ENCODE assay signal across 20 cellular contexts in the genomic region with DNA sequence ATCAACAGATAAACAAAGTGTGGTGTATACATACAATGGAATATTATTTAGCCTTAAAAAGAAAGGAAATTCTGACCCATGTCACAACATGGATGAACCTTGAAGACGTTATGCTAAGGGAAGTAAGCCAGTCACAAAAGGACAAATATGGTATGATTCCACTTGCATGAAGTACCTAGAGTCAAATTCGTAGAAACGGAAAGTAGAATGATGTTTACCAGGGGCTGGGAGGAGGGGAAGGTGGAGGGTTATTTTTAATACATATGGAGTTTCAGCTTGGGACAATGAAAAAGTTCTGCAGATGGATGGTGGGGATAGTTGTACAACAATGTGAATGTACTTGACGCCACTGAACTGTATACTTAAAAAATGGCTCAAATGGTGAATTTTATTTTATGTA. TPM values are rescaled to one million over a fixed set of nuclear protein-coding genes. Genes with fewer than 3 reads are reported as not detected.
A peak's percentile ranks its signal among the peaks of the same experiment; 100 is the strongest.
DNase-seq lines count a peak whose midpoint lies in the region; ATAC-seq, FAIRE-seq and TF ChIP-seq lines count a peak whose summit lies in the region.
"Had no signal": no experiment of that assay in that cellular context is flagged by ENCODE, and none has a peak within 500 bp of the region (broad histone marks: within the 10 kb centered on the region; RNA-seq: fewer than 3 reads in every experiment).

No MANE protein-coding gene starts in this region.

- H3K9me3 Mint-ChIP-seq in nephron, result peaks cover 6% of the 10 kb centered on the region
- peaks cover 4% of the 10 kb centered on the region for H3K9me3 Mint-ChIP-seq in osteocyte (ENCODE audit: unreplicated experiment)

- peaks cover 9 to 28% of the 10 kb centered on the region in 2 experiments for H3K4me1 ChIP-seq in K562 (replicated peaks in 1 of 2; ENCODE audit: control insufficient read depth in 2 of 2, insufficient read depth in 2 of 2, low read length in 2 of 2)
- peaks cover 19 to 48% (median 46%) of the 10 kb centered on the region in 4 donors for H3K4me1 ChIP-seq in esophagus muscularis mucosa
- H3K4me1 ChIP-seq in skeletal muscle tissue (ENCODE audit: control insufficient read depth in 3 of 3, insufficient read depth in 3 of 3, low read length in 3 of 3), result peaks cover 17 to 39% (median 31%) of the 10 kb centered on the region in 3 donors
- H3K4me1 ChIP-seq in smooth muscle cell (ENCODE audit: low read depth), result peaks cover 8% of the 10 kb centered on the region
- H3K4me1 ChIP-seq: A549, BE2C had no signal

- H3K9me3 ChIP-seq in K562 (replicated peaks; ENCODE audit: control insufficient read depth, insufficient read depth, low read depth, low read length) (peaks cover 4% of the 10 kb centered on the region), esophagus muscularis mucosa (peaks cover 0 to 13% (median 4%) of the 10 kb centered on the region in 4 donors), skeletal muscle tissue (ENCODE audit: control insufficient read depth in 3 of 3, low read length in 3 of 3) (no peaks in the 10 kb centered on the region), smooth muscle cell (replicated peaks; ENCODE audit: low read depth) (no peaks in the 10 kb centered on the region)

- H3K9ac ChIP-seq in K562 (ENCODE audit: insufficient read depth in 1 of 2, low read depth in 2 of 2, low read length in 2 of 2) (no peak overlapping the region), skeletal muscle tissue (ENCODE audit: low read depth in 1 of 3, low read length in 3 of 3) (no peak overlapping the region), smooth muscle cell (ENCODE audit: low read depth) (no peak overlapping the region)
- H3K9ac ChIP-seq: GM23248 had no signal

- H3K27ac Mint-ChIP-seq in nephron, result peak overlapping the region in 2 of 3 experiments; percentile 18 to 90
- H3K27ac Mint-ChIP-seq in osteocyte (ENCODE audit: unreplicated experiment), result no peak overlapping the region

- TF ChIP-seq CTCF in K562 (IDR thresholded peaks at IDR 0.05 in 2 of 3, conservative IDR thresholded peaks at IDR 0.05 in 1 of 3; ENCODE audit: insufficient read depth in 2 of 3, low read depth in 1 of 3, low read length in 3 of 3) (no peak), esophagus muscularis mucosa (IDR thresholded peaks at IDR 0.05) (no peak), nephron (IDR thresholded peaks at IDR 0.05; ENCODE audit: unreplicated experiment in 3 of 3) (no peak), smooth muscle cell (IDR thresholded peaks at IDR 0.05; ENCODE audit: borderline replicate concordance, insufficient read depth, poor library complexity, severe bottlenecking) (no peak), osteocyte (IDR thresholded peaks at IDR 0.05) (no peak)

- POLR2A ChIA-PET in K562 (lab: Yijun Ruan, JAX), result interaction anchor here (1.1 kb wide), 1 partner anchor 9 kb away, joined by 3 read pairs; no protein-coding TSS in a partner anchor

- H3K9me1 ChIP-seq in K562 (ENCODE audit: control insufficient read depth, insufficient read depth, low read length), result no peaks in the 10 kb centered on the region

- H3K27ac ChIP-seq in K562 (ENCODE audit: extremely low read depth, low read depth, low read length), result no peak overlapping the region
- peak overlapping the region; percentile 94 to 99 (median 96) for H3K27ac ChIP-seq in esophagus muscularis mucosa (replicated peaks in 1 of 4)
- peak overlapping the region; percentile 99 for H3K27ac ChIP-seq in skeletal muscle tissue (ENCODE audit: low read depth, low read length)
- H3K27ac ChIP-seq in smooth muscle cell (ENCODE audit: low read depth), result no peak overlapping the region
- H3K27ac ChIP-seq: A549, C4-2B, GM23248 had no signal

- no TSS peak for BruUV-seq in K562 (replicated peaks; lab: Mats Ljungman, UMichigan)

- ATAC-seq in K562, result no peak
- ATAC-seq: HCT116 had no signal

- H3K4me1 Mint-ChIP-seq in nephron (peaks cover 42% of the 10 kb centered on the region), osteocyte (ENCODE audit: unreplicated experiment) (peaks cover 3% of the 10 kb centered on the region)

- TF ChIP-seq EP300 in K562 (IDR thresholded peaks at IDR 0.05; ENCODE audit: low read length) (no peak), esophagus muscularis mucosa (IDR thresholded peaks at IDR 0.05) (no peak)

- H3F3A ChIP-seq in smooth muscle cell (ENCODE audit: low read depth), result no peaks in the 10 kb centered on the region

- 61% methylated on average over 4 of the region's 4 CpGs for WGBS in K562 (ENCODE audit: insufficient coverage, low coverage, missing lambda C conversion rate)
- 44% methylated on average over 4 of the region's 4 CpGs for WGBS in esophagus muscularis mucosa
- 86% methylated on average over 4 of the region's 4 CpGs for WGBS in smooth muscle cell (ENCODE audit: low lambda C conversion rate)

- no peak for TF ChIP-seq RAD21 in K562 (CRISPR knock-in tag; conservative IDR thresholded peaks at IDR 0.05 in 1 of 2, IDR thresholded peaks at IDR 0.05 in 1 of 2)

- DNase-seq in K562 (ENCODE audit: extremely low read depth in 1 of 4, low spot score in 3 of 4) (no peak), esophagus muscularis mucosa (ENCODE audit: extremely low spot score) (no peak), NCI-H774 (lab: John Stamatoyannopoulos, UW) (no peak), smooth muscle cell (lab: John Stamatoyannopoulos, UW; ENCODE audit: unreplicated experiment) (no peak), SK-N-DZ (ENCODE audit: low spot score) (no peak), osteocyte (ENCODE audit: extremely low spot score, unreplicated experiment) (no peak)
- DNase-seq: BE2C; CD4-positive, alpha-beta memory T cell; DMS79 treated with DMSO at 0.1 percent for 48 hours; EL; GM23248 had no signal

- no peaks in the 10 kb centered on the region for H3K79me2 ChIP-seq in K562 (ENCODE audit: control insufficient read depth, insufficient read depth, low read length)
- no peaks in the 10 kb centered on the region for H3K79me2 ChIP-seq in smooth muscle cell (ENCODE audit: low read depth)

- H3K36me3 ChIP-seq in K562 (ENCODE audit: control insufficient read depth, insufficient read depth, low read length) (no peaks in the 10 kb centered on the region), esophagus muscularis mucosa (peaks cover 0 to 10% (median 3%) of the 10 kb centered on the region in 4 donors), skeletal muscle tissue (ENCODE audit: control insufficient read depth in 3 of 3, insufficient read depth in 3 of 3, low read length in 3 of 3) (peaks cover 0 to 11% (median 10%) of the 10 kb centered on the region in 3 donors), smooth muscle cell (ENCODE audit: low read depth) (no peaks in the 10 kb centered on the region)
- H3K36me3 ChIP-seq: BE2C had no signal

- intact Hi-C loops in K562 (cut with micrococcal nuclease), result no loop called here
- intact Hi-C loops in esophagus muscularis mucosa (cut with DNase I), result no loop called here

- H3K4me3 Mint-ChIP-seq in nephron, result no peak overlapping the region
- no peak overlapping the region for H3K4me3 Mint-ChIP-seq in osteocyte (ENCODE audit: unreplicated experiment)
- H3K4me3 Mint-ChIP-seq: CD4-positive, alpha-beta memory T cell had no signal

- H2AFZ ChIP-seq in K562 (ENCODE audit: low read depth, low read length) (no peak overlapping the region), smooth muscle cell (ENCODE audit: low read depth) (no peak overlapping the region)
- H2AFZ ChIP-seq: GM23248 had no signal

- no peaks in the 10 kb centered on the region for H3K36me3 Mint-ChIP-seq in nephron (ENCODE audit: low read depth)
- no peaks in the 10 kb centered on the region for H3K36me3 Mint-ChIP-seq in osteocyte (ENCODE audit: unreplicated experiment)
- H3K36me3 Mint-ChIP-seq: CD4-positive, alpha-beta memory T cell had no signal

- in situ Hi-C loops in K562 (cut with MboI), result no loop called here

- H3K27me3 ChIP-seq in K562 (ENCODE audit: control insufficient read depth in 2 of 2, insufficient read depth in 2 of 2, low read length in 2 of 2), result no peaks in the 10 kb centered on the region
- peaks cover 0 to 20% (median 4%) of the 10 kb centered on the region in 4 donors for H3K27me3 ChIP-seq in esophagus muscularis mucosa
- H3K27me3 ChIP-seq in skeletal muscle tissue (ENCODE audit: control insufficient read depth in 3 of 3, insufficient read depth in 3 of 3, low read length in 3 of 3), result peaks cover 0 to 5% (median 0%) of the 10 kb centered on the region in 3 donors
- no peaks in the 10 kb centered on the region for H3K27me3 ChIP-seq in smooth muscle cell (ENCODE audit: low read depth)
- H3K27me3 ChIP-seq: BE2C had no signal

- H3K4me2 ChIP-seq in K562 (ENCODE audit: insufficient read depth, low read length), result no peak overlapping the region
- no peak overlapping the region for H3K4me2 ChIP-seq in smooth muscle cell
- H3K4me2 ChIP-seq: A549 had no signal

- CTCF ChIA-PET in K562 (lab: Yijun Ruan, JAX; ENCODE audit: low intra/inter-chr PET ratio), result no interaction called here

- TF ChIP-seq POLR2A in K562 (conservative IDR thresholded peaks at IDR 0.05) (no peak), esophagus muscularis mucosa (IDR thresholded peaks at IDR 0.05; ENCODE audit: low read depth) (no peak)

- no peaks in the 10 kb centered on the region for H4K20me1 ChIP-seq in K562 (replicated peaks; ENCODE audit: control insufficient read depth, insufficient read depth, low read length)
- no peaks in the 10 kb centered on the region for H4K20me1 ChIP-seq in smooth muscle cell (ENCODE audit: low read depth)

- no peaks in the 10 kb centered on the region for H3K27me3 Mint-ChIP-seq in nephron (ENCODE audit: low read depth)
- H3K27me3 Mint-ChIP-seq in osteocyte (ENCODE audit: unreplicated experiment), result peaks cover 14% of the 10 kb centered on the region

- FAIRE-seq in K562 (lab: Jason Lieb, UNC), result peak; percentile 40
- FAIRE-seq: A549, G401.6, GM12891, H54, HTR-8/SVneo had no signal

- no peak overlapping the region for H3K4me3 ChIP-seq in K562
- H3K4me3 ChIP-seq in esophagus muscularis mucosa, result no peak overlapping the region
- H3K4me3 ChIP-seq in skeletal muscle tissue (ENCODE audit: low read length in 3 of 3), result no peak overlapping the region
- no peak overlapping the region for H3K4me3 ChIP-seq in smooth muscle cell
- H3K4me3 ChIP-seq: A549, GM23248 had no signal

RNA-seq across cellular contexts. Expression of a gene that starts 3.3 kb away (rescaled TPM):
- total RNA-seq in K562 (2011; cell fraction: chromatin; rRNA removed; ENCODE audit: low replicate concordance), result 4.9 and 11.0 TPM in 2 replicates
- total RNA-seq in K562 (2011; cell fraction: nucleolus; rRNA removed), result 5.9 and 8.8 TPM in 2 replicates
- 5.4 and 9.5 TPM in 2 replicates for total RNA-seq in K562 (2011; cell fraction: nucleoplasm; rRNA removed)
- total RNA-seq in K562 (2014; rRNA removed) (25.8 and 27.8 TPM in 2 replicates), K562 (2014; rRNA removed; fragmentation: Illumina TruSeq; extraction: Trizol) (12.0 and 18.2 TPM in 2 replicates), K562 (2015; rRNA removed; fragmentation: Illumina TruSeq; extraction: Trizol) (28.3 and 29.1 TPM in 2 replicates), K562 (2021) (17.4 and 21.9 TPM in 2 replicates), esophagus muscularis mucosa (over 10,000 TPM; 19,781 to 23,770 (median 22,752) TPM), skeletal muscle tissue (3,588 TPM), smooth muscle cell (103 and 127 TPM in 2 replicates), osteocyte (not detected in 2 replicates)
- polyA plus RNA-seq in K562 (2011; rRNA removed) (17.0 and 58.9 TPM in 2 replicates), K562 (2014; fragmentation: Illumina TruSeq; extraction: Trizol) (32.7 and 35.3 TPM in 2 replicates), K562 (2014; fragmentation: Nextera tagmentation; extraction: Ambion mirVana) (1 to 10 TPM; 2.5 to 4.0 TPM), K562 (2014; rRNA removed) (21.2 and 25.1 TPM in 2 replicates), smooth muscle cell (106 and 109 TPM in 2 replicates)
- 13.4 and 60.3 TPM in 2 replicates for polyA plus RNA-seq in K562 (2011; cell fraction: cytosol; rRNA removed)
- polyA plus RNA-seq in K562 (2011; cell fraction: nucleus; rRNA removed), result 5.3 and 28.7 TPM in 2 replicates
- polyA plus RNA-seq in K562 (2012), result 21.4 and 54.5 TPM in 2 replicates
- polyA minus RNA-seq in K562 (2011; rRNA and poly(A)+ RNA removed), result 8.9 and 64.7 TPM in 2 replicates
- 5.5 and 26.3 TPM in 2 replicates for polyA minus RNA-seq in K562 (2011; cell fraction: cytosol; rRNA and poly(A)+ RNA removed)
- 3.0 and 5.9 TPM in 2 replicates for polyA minus RNA-seq in K562 (2011; cell fraction: nucleus; rRNA and poly(A)+ RNA removed)
- 0.07 and 3.0 TPM in 2 replicates for polyA plus RNA-seq in SK-N-DZ (2014; cell fraction: cytosol; rRNA removed)
- 0.29 TPM in 1 of 2 replicates, not detected in the other for polyA plus RNA-seq in SK-N-DZ (2014; cell fraction: nucleus; rRNA removed)
- total RNA-seq: CD4-positive, alpha-beta memory T cell had no signal
- polyA plus RNA-seq: CD4-positive, alpha-beta memory T cell had no signal

RNA-seq across cellular contexts. Expression of a gene that starts 19.8 kb away (rescaled TPM):
- total RNA-seq in K562 (2011; cell fraction: chromatin; rRNA removed; ENCODE audit: low replicate concordance), result 12.1 and 39.1 TPM in 2 replicates
- total RNA-seq in K562 (2011; cell fraction: nucleolus; rRNA removed), result 23.0 and 26.8 TPM in 2 replicates
- total RNA-seq in K562 (2011; cell fraction: nucleoplasm; rRNA removed), result 15.2 and 19.2 TPM in 2 replicates
- total RNA-seq in K562 (2014; rRNA removed) (3.9 and 6.0 TPM in 2 replicates), K562 (2014; rRNA removed; fragmentation: Illumina TruSeq; extraction: Trizol) (1.3 and 1.5 TPM in 2 replicates), K562 (2015; rRNA removed; fragmentation: Illumina TruSeq; extraction: Trizol) (3.0 and 3.7 TPM in 2 replicates), K562 (2021) (6.0 and 8.7 TPM in 2 replicates), esophagus muscularis mucosa (100 to 1,000 TPM; 115 to 251 (median 180) TPM), skeletal muscle tissue (95.5 TPM), smooth muscle cell (14.9 and 38.8 TPM in 2 replicates), osteocyte (27.0 and 30.3 TPM in 2 replicates)
- polyA plus RNA-seq in K562 (2011; rRNA removed) (6.3 and 6.5 TPM in 2 replicates), K562 (2014; fragmentation: Illumina TruSeq; extraction: Trizol) (2.4 and 5.5 TPM in 2 replicates), K562 (2014; fragmentation: Nextera tagmentation; extraction: Ambion mirVana) (1 to 10 TPM in 1 of 2 experiments, under 1 TPM in 1; 0.49 to 1.3 TPM), K562 (2014; rRNA removed) (6.5 and 7.9 TPM in 2 replicates), smooth muscle cell (37.8 and 40.5 TPM in 2 replicates)
- 4.6 and 12.1 TPM in 2 replicates for polyA plus RNA-seq in K562 (2011; cell fraction: cytosol; rRNA removed)
- 24.5 and 70.3 TPM in 2 replicates for polyA plus RNA-seq in K562 (2011; cell fraction: nucleus; rRNA removed)
- polyA plus RNA-seq in K562 (2012), result 9.4 and 12.8 TPM in 2 replicates
- 1.5 and 2.0 TPM in 2 replicates for polyA minus RNA-seq in K562 (2011; rRNA and poly(A)+ RNA removed)
- polyA minus RNA-seq in K562 (2011; cell fraction: cytosol; rRNA and poly(A)+ RNA removed), result 3.1 and 4.2 TPM in 2 replicates
- 11.8 and 14.0 TPM in 2 replicates for polyA minus RNA-seq in K562 (2011; cell fraction: nucleus; rRNA and poly(A)+ RNA removed)
- 26.0 and 31.5 TPM in 2 replicates for polyA plus RNA-seq in SK-N-DZ (2014; cell fraction: cytosol; rRNA removed)
- 59.5 and 81.6 TPM in 2 replicates for polyA plus RNA-seq in SK-N-DZ (2014; cell fraction: nucleus; rRNA removed)

RNA-seq across cellular contexts. Expression of a gene that starts 27.1 kb away (rescaled TPM):
- 68.2 and 175 TPM in 2 replicates for total RNA-seq in K562 (2011; cell fraction: chromatin; rRNA removed; ENCODE audit: low replicate concordance)
- total RNA-seq in K562 (2011; cell fraction: nucleolus; rRNA removed), result 98.4 and 99.9 TPM in 2 replicates
- total RNA-seq in K562 (2011; cell fraction: nucleoplasm; rRNA removed), result 71.9 and 73.9 TPM in 2 replicates
- total RNA-seq in K562 (2014; rRNA removed) (37.5 and 62.2 TPM in 2 replicates), K562 (2014; rRNA removed; fragmentation: Illumina TruSeq; extraction: Trizol) (28.3 and 38.1 TPM in 2 replicates), K562 (2015; rRNA removed; fragmentation: Illumina TruSeq; extraction: Trizol) (44.0 and 45.5 TPM in 2 replicates), K562 (2021) (71.4 and 74.8 TPM in 2 replicates), esophagus muscularis mucosa (100 to 1,000 TPM in 1 of 4 donors, 10 to 100 TPM in 3; 44.9 to 102 (median 61.6) TPM), skeletal muscle tissue (25.1 TPM), smooth muscle cell (24.9 and 137 TPM in 2 replicates), osteocyte (58.1 and 73.2 TPM in 2 replicates)
- polyA plus RNA-seq in K562 (2011; rRNA removed) (52.5 and 66.6 TPM in 2 replicates), K562 (2014; fragmentation: Illumina TruSeq; extraction: Trizol) (45.2 and 68.1 TPM in 2 replicates), K562 (2014; fragmentation: Nextera tagmentation; extraction: Ambion mirVana) (10 to 100 TPM; 34.6 to 53.2 TPM), K562 (2014; rRNA removed) (61.3 and 70.4 TPM in 2 replicates), smooth muscle cell (48.1 and 61.8 TPM in 2 replicates)
- 71.9 and 131 TPM in 2 replicates for polyA plus RNA-seq in K562 (2011; cell fraction: cytosol; rRNA removed)
- 108 and 164 TPM in 2 replicates for polyA plus RNA-seq in K562 (2011; cell fraction: nucleus; rRNA removed)
- polyA plus RNA-seq in K562 (2012), result 78.1 and 85.3 TPM in 2 replicates
- 24.7 and 36.5 TPM in 2 replicates for polyA minus RNA-seq in K562 (2011; rRNA and poly(A)+ RNA removed)
- 31.6 and 35.3 TPM in 2 replicates for polyA minus RNA-seq in K562 (2011; cell fraction: cytosol; rRNA and poly(A)+ RNA removed)
- polyA minus RNA-seq in K562 (2011; cell fraction: nucleus; rRNA and poly(A)+ RNA removed), result 27.1 and 36.2 TPM in 2 replicates
- polyA plus RNA-seq in SK-N-DZ (2014; cell fraction: cytosol; rRNA removed), result 20.4 and 29.6 TPM in 2 replicates
- 43.8 and 121 TPM in 2 replicates for polyA plus RNA-seq in SK-N-DZ (2014; cell fraction: nucleus; rRNA removed)

Comparison
In these comparisons a context has a peak if more than half of its experiments do, and no peak if none do; other contexts are left out.
1. H3K27ac ChIP-seq: peak in esophagus muscularis mucosa (4 of 4) and skeletal muscle tissue (single experiment); none in K562 (single experiment) and smooth muscle cell (single experiment).
2. RNA of a gene that starts 3.3 kb away (total RNA-seq): 19,781 to 23,770 TPM in esophagus muscularis mucosa and 3,588 TPM in skeletal muscle tissue (single experiment); 103 to 127 TPM in smooth muscle cell, 4.9 to 29.1 TPM in K562 and not detected in osteocyte; every median in the first group is over 10 times any median in the second.